20 cellular contexts compared by ENCODE assay signal in genomic region chr3:3699407-3699806, GRCh38.
A peak's percentile ranks its signal among the peaks of the same experiment; 100 is the strongest.
DNase-seq lines count a peak whose midpoint lies in the region; ATAC-seq, FAIRE-seq and TF ChIP-seq lines count a peak whose summit lies in the region.
"Had no signal": no experiment of that assay in that cellular context is flagged by ENCODE, and none has a peak within 500 bp of the region (broad histone marks: within the 10 kb centered on the region; RNA-seq: fewer than 3 reads in every experiment).

No MANE protein-coding gene starts in this region.

- H3K4me1 Mint-ChIP-seq in type B pancreatic cell (ENCODE audit: unreplicated experiment): peaks cover 13% of the 10 kb centered on the region
- H3K4me1 Mint-ChIP-seq in activated naive CD4-positive, alpha-beta T cell treated with anti-CD3 and anti-CD28 coated beads, Interleukin-2, amount 10 ng/mL, durations not matched to agents 7 days and 5 days: no peaks in the 10 kb centered on the region
- H3K4me1 Mint-ChIP-seq in CD8-positive, alpha-beta memory T cell: no peaks in the 10 kb centered on the region
- peaks cover 31% of the 10 kb centered on the region for H3K4me1 Mint-ChIP-seq in Calu3 (ENCODE audit: low read depth, unreplicated experiment)
- H3K4me1 Mint-ChIP-seq: CD4-positive, alpha-beta memory T cell had no signal

- POLR2A ChIA-PET in CD8-positive, alpha-beta memory T cell (lab: Charles Lee): no interaction called here

- H3K36me3 ChIP-seq in body of pancreas (replicated peaks in 1 of 2; ENCODE audit: insufficient read depth in 1 of 2, low read depth in 2 of 2) (no peaks in the 10 kb centered on the region), pancreas (no peaks in the 10 kb centered on the region)
- H3K36me3 ChIP-seq in CD8-positive, alpha-beta memory T cell (ENCODE audit: insufficient read depth, low read length): no peaks in the 10 kb centered on the region

- TF ChIP-seq CTCF in body of pancreas (IDR thresholded peaks at IDR 0.05) (no peak), pancreas (IDR thresholded peaks at IDR 0.05) (no peak), type B pancreatic cell (conservative IDR thresholded peaks at IDR 0.05) (no peak), Calu3 (IDR thresholded peaks at IDR 0.05; ENCODE audit: unreplicated experiment) (no peak)

- H3K27me3 ChIP-seq in body of pancreas: no peaks in the 10 kb centered on the region
- H3K27me3 ChIP-seq in pancreas: peaks cover 0 to 6% (median 0%) of the 10 kb centered on the region in 4 donors
- H3K27me3 ChIP-seq in CD8-positive, alpha-beta memory T cell (ENCODE audit: insufficient read depth, low read length, poor library complexity, severe bottlenecking): no peaks in the 10 kb centered on the region

- ATAC-seq in body of pancreas: peak; percentile 28
- ATAC-seq in pancreas: peak; percentile 48 to 67 (median 56)
- ATAC-seq: GM12878, HCT116 had no signal

- DNase-seq in body of pancreas: peak in 2 of 4 donors; percentile 15 to 19
- peak in 1 of 6 donors; percentile 20 for DNase-seq in pancreas
- DNase-seq in type B pancreatic cell (ENCODE audit: extremely low spot score, unreplicated experiment): no peak
- no peak for DNase-seq in activated naive CD4-positive, alpha-beta T cell treated with anti-CD3 and anti-CD28 coated beads, Interleukin-2, amount 10 ng/mL, durations not matched to agents 7 days and 5 days
- no peak for DNase-seq in CD8-positive, alpha-beta memory T cell
- no peak for DNase-seq in Calu3
- DNase-seq: C1 segment of cervical spinal cord; Caco-2; CD4-positive, alpha-beta memory T cell; DMS 273 treated with DMSO at 0.1 percent for 48 hours; DMS79; EL; GDM1; GM23248; H7 had no signal

- CTCF ChIA-PET in activated naive CD4-positive, alpha-beta T cell treated with anti-CD3 and anti-CD28 coated beads, Interleukin-2, amount 10 ng/mL, durations not matched to agents 7 days and 5 days (lab: Charles Lee): no interaction called here
- CTCF ChIA-PET in CD8-positive, alpha-beta memory T cell (lab: Charles Lee): no interaction called here
- CTCF ChIA-PET in Calu3 (lab: Charles Lee): interaction anchor here (1.3 to 1.7 kb wide), 2 partner anchors 33 to 54 kb away, joined by 4 to 5 read pairs; no protein-coding TSS in a partner anchor

- no peak for TF ChIP-seq POLR2A in body of pancreas (IDR thresholded peaks at IDR 0.05)

- H3K27ac Mint-ChIP-seq in type B pancreatic cell (peak overlapping the region; percentile 20), Calu3 (ENCODE audit: unreplicated experiment) (no peak overlapping the region)
- H3K27ac Mint-ChIP-seq in activated naive CD4-positive, alpha-beta T cell treated with anti-CD3 and anti-CD28 coated beads, Interleukin-2, amount 10 ng/mL, durations not matched to agents 7 days and 5 days: no peak overlapping the region
- no peak overlapping the region for H3K27ac Mint-ChIP-seq in CD8-positive, alpha-beta memory T cell
- H3K27ac Mint-ChIP-seq: CD4-positive, alpha-beta memory T cell had no signal

- H3K27me3 Mint-ChIP-seq in type B pancreatic cell (peaks cover 4% of the 10 kb centered on the region), Calu3 (ENCODE audit: unreplicated experiment) (no peaks in the 10 kb centered on the region)
- H3K27me3 Mint-ChIP-seq in activated naive CD4-positive, alpha-beta T cell treated with anti-CD3 and anti-CD28 coated beads, Interleukin-2, amount 10 ng/mL, durations not matched to agents 7 days and 5 days: no peaks in the 10 kb centered on the region
- peaks cover 0 to 4% of the 10 kb centered on the region in 2 donors for H3K27me3 Mint-ChIP-seq in CD8-positive, alpha-beta memory T cell
- H3K27me3 Mint-ChIP-seq: CD4-positive, alpha-beta memory T cell had no signal

- H3K4me1 ChIP-seq in body of pancreas (peaks cover 21% of the 10 kb centered on the region), pancreas (peaks cover 9 to 20% (median 9%) of the 10 kb centered on the region in 3 donors)
- H3K4me1 ChIP-seq in CD8-positive, alpha-beta memory T cell (ENCODE audit: insufficient read depth, low read length): no peaks in the 10 kb centered on the region

- no TSS peak for BruUV-seq in Calu3 (replicated peaks; lab: Mats Ljungman, UMichigan)

- intact Hi-C loops in body of pancreas (cut with DNase I): no loop called here
- intact Hi-C loops in pancreas (cut with DNase I): no loop called here
- intact Hi-C loops in Calu3 (cut with micrococcal nuclease; ENCODE audit: unreplicated experiment): no loop called here

- H3K4me3 ChIP-seq in body of pancreas (no peak overlapping the region), pancreas (no peak overlapping the region)
- H3K4me3 ChIP-seq in CD8-positive, alpha-beta memory T cell (ENCODE audit: low read length): no peak overlapping the region
- H3K4me3 ChIP-seq: GM12878, GM23248 had no signal

- H3K9me3 Mint-ChIP-seq in type B pancreatic cell (no peaks in the 10 kb centered on the region), Calu3 (ENCODE audit: low read depth, unreplicated experiment) (peaks cover 3% of the 10 kb centered on the region)
- H3K9me3 Mint-ChIP-seq in activated naive CD4-positive, alpha-beta T cell treated with anti-CD3 and anti-CD28 coated beads, Interleukin-2, amount 10 ng/mL, durations not matched to agents 7 days and 5 days: no peaks in the 10 kb centered on the region
- H3K9me3 Mint-ChIP-seq in CD8-positive, alpha-beta memory T cell: peaks cover 0 to 5% (median 2%) of the 10 kb centered on the region in 5 donors
- H3K9me3 Mint-ChIP-seq: CD4-positive, alpha-beta memory T cell had no signal

- H3K27ac ChIP-seq in body of pancreas: peak overlapping the region in 2 of 4 donors; percentile 58 to 68
- H3K27ac ChIP-seq in pancreas: peak overlapping the region in 2 of 4 donors; percentile 29 to 72
- no peak overlapping the region for H3K27ac ChIP-seq in CD8-positive, alpha-beta memory T cell (ENCODE audit: low read depth, low read length)
- H3K27ac ChIP-seq: GM23248 had no signal

- 20 to 27% methylated on average over 5 of the region's 5 CpGs for WGBS in body of pancreas, 2 donors
- WGBS in pancreas, 2 donors: 31 to 33% methylated on average over 5 of the region's 5 CpGs

- no peaks in the 10 kb centered on the region for H3K36me3 Mint-ChIP-seq in type B pancreatic cell
- no peaks in the 10 kb centered on the region for H3K36me3 Mint-ChIP-seq in activated naive CD4-positive, alpha-beta T cell treated with anti-CD3 and anti-CD28 coated beads, Interleukin-2, amount 10 ng/mL, durations not matched to agents 7 days and 5 days
- no peaks in the 10 kb centered on the region for H3K36me3 Mint-ChIP-seq in CD8-positive, alpha-beta memory T cell
- no peaks in the 10 kb centered on the region for H3K36me3 Mint-ChIP-seq in Calu3 (ENCODE audit: insufficient read depth, unreplicated experiment)
- H3K36me3 Mint-ChIP-seq: CD4-positive, alpha-beta memory T cell had no signal

- no peak for FAIRE-seq in pancreas (lab: Jason Lieb, UNC)
- FAIRE-seq: D721Med, GM12878, GM19239, H1 had no signal

- H3K9me3 ChIP-seq in body of pancreas (no peaks in the 10 kb centered on the region), pancreas (no peaks in the 10 kb centered on the region)
- H3K9me3 ChIP-seq in CD8-positive, alpha-beta memory T cell (ENCODE audit: low read length): no peaks in the 10 kb centered on the region
- H3K9me3 ChIP-seq: Caco-2 had no signal

- no peak overlapping the region for H3K4me3 Mint-ChIP-seq in type B pancreatic cell
- H3K4me3 Mint-ChIP-seq in activated naive CD4-positive, alpha-beta T cell treated with anti-CD3 and anti-CD28 coated beads, Interleukin-2, amount 10 ng/mL, durations not matched to agents 7 days and 5 days: no peak overlapping the region
- H3K4me3 Mint-ChIP-seq in CD8-positive, alpha-beta memory T cell: no peak overlapping the region
- H3K4me3 Mint-ChIP-seq in Calu3 (ENCODE audit: low read depth, unreplicated experiment): no peak overlapping the region
- H3K4me3 Mint-ChIP-seq: CD4-positive, alpha-beta memory T cell had no signal
